In the genomic region with DNA sequence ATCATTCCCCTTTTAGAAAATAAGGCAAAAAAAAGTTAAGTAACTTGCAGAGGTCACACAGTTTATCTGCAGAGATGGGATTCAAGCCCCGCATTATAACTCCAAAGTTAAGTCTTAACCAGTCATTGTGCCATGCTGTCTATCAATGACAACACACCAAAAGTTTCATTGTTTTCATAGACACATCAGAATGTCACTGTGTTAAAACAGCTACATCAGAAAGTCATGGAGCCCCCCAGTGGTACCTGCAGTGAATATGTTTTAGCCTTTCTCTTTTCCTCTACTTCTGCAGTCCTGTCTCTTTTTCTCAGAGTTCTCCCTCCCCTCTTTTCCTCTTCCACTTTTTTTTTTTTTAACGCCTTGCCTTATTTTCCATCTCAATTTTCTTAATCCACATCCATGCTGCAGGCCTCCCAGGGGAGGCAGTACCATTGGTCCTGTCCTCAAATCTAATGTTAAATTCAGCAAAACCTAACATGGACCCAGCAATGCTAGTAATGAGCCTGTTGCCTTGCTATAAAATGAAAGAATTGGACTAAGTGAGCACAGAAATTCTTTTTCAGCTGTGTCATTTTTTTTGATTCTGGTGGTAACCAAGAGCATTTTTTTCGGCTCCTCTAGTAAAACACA, we compare ENCODE assay signal across 8 cellular contexts. TPM values are rescaled to one million over a fixed set of nuclear protein-coding genes. Genes with fewer than 3 reads are reported as not detected.
A peak's percentile ranks its signal among the peaks of the same experiment; 100 is the strongest.
DNase-seq lines count a peak whose midpoint lies in the region; ATAC-seq, FAIRE-seq and TF ChIP-seq lines count a peak whose summit lies in the region.

No MANE protein-coding gene starts in this region.

- H3K9me3 ChIP-seq in kidney (ENCODE audit: control insufficient read depth in 1 of 2, low read length in 2 of 2), result no peaks in the 10 kb centered on the region

- no peak overlapping the region for H3K27ac ChIP-seq in kidney (ENCODE audit: low read depth in 2 of 2, low read length in 2 of 2)

- ATAC-seq in GM21390 (IDR thresholded peaks at IDR 0.05; ENCODE audit: unreplicated experiment) (peak; percentile 39), HG03025 (IDR thresholded peaks at IDR 0.05; ENCODE audit: low FRiP score, unreplicated experiment) (no peak), GM21786 (IDR thresholded peaks at IDR 0.05; ENCODE audit: unreplicated experiment) (no peak)

- DNase-seq in Caki2 (ENCODE audit: low read depth) (peak; percentile 51), NCI-H1694 treated with DMSO at 0.1 percent for 48 hours (lab: John Stamatoyannopoulos, UW) (peak; percentile 86), kidney (no peak)
- no peak for DNase-seq in stimulated activated CD4-positive, alpha-beta T cell treated with anti-CD3 and anti-CD28 coated beads, Interleukin-2, amount 100 ng/mL, for 48 hours

- in situ Hi-C loops in Caki2 (cut with HindIII; ENCODE audit: low pct_unique_long_range_greater_than_20kb, low sequenced_read_pairs), result no loop called here

- no peak for FAIRE-seq in kidney (lab: Jason Lieb, UNC)

- TF ChIP-seq CTCF in WI38 (IDR thresholded peaks at IDR 0.05; ENCODE audit: low read depth, low read length) (peak; percentile 15; the same call in 1 of the 2 replicates), kidney (IDR thresholded peaks at IDR 0.05; ENCODE audit: borderline replicate concordance, extremely low read depth, insufficient read depth) (peak; percentile 44)

- H3K9ac ChIP-seq in kidney (ENCODE audit: low read length in 2 of 2), result no peak overlapping the region

- no peak overlapping the region for H3K4me3 ChIP-seq in WI38 (ENCODE audit: low read depth, low read length)
- no peak overlapping the region for H3K4me3 ChIP-seq in kidney (ENCODE audit: low read length in 2 of 2)

- intact Hi-C loops in kidney (cut with DNase I), result loop anchor here (10.0 kb wide), 1 partner anchor 275 kb away; no protein-coding TSS in a partner anchor

- no peaks in the 10 kb centered on the region for H3K36me3 ChIP-seq in kidney (ENCODE audit: control insufficient read depth in 1 of 2, insufficient read depth in 2 of 2, low read length in 2 of 2)

- peaks cover 0 to 9% of the 10 kb centered on the region in 2 donors for H3K4me1 ChIP-seq in kidney (ENCODE audit: control insufficient read depth in 1 of 2, insufficient read depth in 1 of 2, low read depth in 1 of 2, low read length in 2 of 2)

RNA-seq across cellular contexts. Expression of gene NRCAM, which starts 3.8 kb away (rescaled TPM):
- 41.9 and 62.1 TPM in 2 replicates for total RNA-seq in Caki2 (2014; rRNA removed; shearing (Covaris generic); ENCODE audit: low replicate concordance)
- 20.6 TPM for total RNA-seq in kidney
- polyA plus RNA-seq in kidney (ENCODE audit: insufficient read depth, low read depth, low replicate concordance), result 16.8 TPM

Comparison
In these comparisons a context has a peak if more than half of its experiments do, and no peak if none do; other contexts are left out.
1. DNase-seq: peak in Caki2 (single experiment) and NCI-H1694 treated with DMSO at 0.1 percent for 48 hours (single experiment); none in kidney (single experiment) and stimulated activated CD4-positive, alpha-beta T cell treated with anti-CD3 and anti-CD28 coated beads, Interleukin-2, amount 100 ng/mL, for 48 hours (0 of 2).